ENCODE assay signal across 8 cellular contexts in genomic region chr2:127410871-127411396, GRCh38. TPM values are rescaled to one million over a fixed set of nuclear protein-coding genes. Genes with fewer than 3 reads are reported as not detected.
DNase-seq lines count a peak whose midpoint lies in the region; ATAC-seq and TF ChIP-seq lines count a peak whose summit lies in the region.

No MANE protein-coding gene starts in this region.

- 12% methylated on average over 3 of the region's 3 CpGs for WGBS in liver

- ATAC-seq in GM18867 (IDR thresholded peaks at IDR 0.05; ENCODE audit: unreplicated experiment) = peak; percentile 48
- peak; percentile 37 for ATAC-seq in HG03469 (IDR thresholded peaks at IDR 0.05; ENCODE audit: unreplicated experiment)
- ATAC-seq in activated naive CD8-positive, alpha-beta T cell treated with anti-CD3 and anti-CD28 coated beads, Interleukin-2, amount 10 ng/mL, durations not matched to agents 7 days and 5 days (ENCODE audit: low read depth) = no peak

- peak overlapping the region in 2 of 3 donors; percentile 17 for H3K4me3 ChIP-seq in liver (ENCODE audit: low read depth in 1 of 3, low read length in 3 of 3)
- H3K4me3 ChIP-seq in WERI-Rb-1 (ENCODE audit: low read depth, low read length) = no peak overlapping the region

- POLR2A ChIA-PET in activated naive CD8-positive, alpha-beta T cell treated with anti-CD3 and anti-CD28 coated beads, Interleukin-2, amount 10 ng/mL, durations not matched to agents 7 days and 5 days (lab: Charles Lee) = no interaction called here

- H3K4me1 ChIP-seq in liver (ENCODE audit: control insufficient read depth in 4 of 4, insufficient read depth in 4 of 4, low read length in 3 of 4) = peaks cover 16 to 57% (median 34%) of the 10 kb centered on the region in 4 donors

- peak overlapping the region in 1 of 2 donors; percentile 45 for H3K9ac ChIP-seq in liver (ENCODE audit: low read depth in 1 of 2, low read length in 2 of 2)

- peak; percentile 10 to 12 for TF ChIP-seq RAD21 in liver (IDR thresholded peaks at IDR 0.05)

- peak overlapping the region; percentile 65 for H3K4me3 Mint-ChIP-seq in activated naive CD8-positive, alpha-beta T cell treated with anti-CD3 and anti-CD28 coated beads, Interleukin-2, amount 10 ng/mL, durations not matched to agents 7 days and 5 days

- H3K4me1 Mint-ChIP-seq in activated naive CD8-positive, alpha-beta T cell treated with anti-CD3 and anti-CD28 coated beads, Interleukin-2, amount 10 ng/mL, durations not matched to agents 7 days and 5 days = peaks cover 10% of the 10 kb centered on the region

- H3K27ac ChIP-seq in liver (ENCODE audit: low read depth in 1 of 2, low read length in 2 of 2) (peak overlapping the region; percentile 85), WERI-Rb-1 (no peak overlapping the region)

- TF ChIP-seq CTCF in liver (IDR thresholded peaks at IDR 0.05; ENCODE audit: low read depth, low read length, missing input control) (no peak), WERI-Rb-1 (IDR thresholded peaks at IDR 0.05; ENCODE audit: low read depth, low read length) (no peak)

- no peaks in the 10 kb centered on the region for H3K9me3 ChIP-seq in liver (ENCODE audit: control insufficient read depth in 4 of 4, low read length in 3 of 4)
- peaks cover 5% of the 10 kb centered on the region for H3K9me3 ChIP-seq in WERI-Rb-1 (ENCODE audit: severe bottlenecking)

- peaks cover 2% of the 10 kb centered on the region for H3K36me3 Mint-ChIP-seq in activated naive CD8-positive, alpha-beta T cell treated with anti-CD3 and anti-CD28 coated beads, Interleukin-2, amount 10 ng/mL, durations not matched to agents 7 days and 5 days

- no peaks in the 10 kb centered on the region for H3K36me3 ChIP-seq in liver (ENCODE audit: control insufficient read depth in 4 of 4, insufficient read depth in 3 of 4, low read depth in 1 of 4, low read length in 3 of 4)
- no peaks in the 10 kb centered on the region; the same call in 1 of the 2 replicates for H3K36me3 ChIP-seq in WERI-Rb-1

- H3K27ac Mint-ChIP-seq in activated naive CD8-positive, alpha-beta T cell treated with anti-CD3 and anti-CD28 coated beads, Interleukin-2, amount 10 ng/mL, durations not matched to agents 7 days and 5 days = peak overlapping the region; percentile 90

- peaks cover 3% of the 10 kb centered on the region for H3K9me3 Mint-ChIP-seq in activated naive CD8-positive, alpha-beta T cell treated with anti-CD3 and anti-CD28 coated beads, Interleukin-2, amount 10 ng/mL, durations not matched to agents 7 days and 5 days

- H3K27me3 ChIP-seq in liver (ENCODE audit: control insufficient read depth in 4 of 4, insufficient read depth in 4 of 4, low read length in 3 of 4) (no peaks in the 10 kb centered on the region), WERI-Rb-1 (ENCODE audit: insufficient read depth, low read depth, severe bottlenecking) (no peaks in the 10 kb centered on the region)

- H3K27me3 Mint-ChIP-seq in activated naive CD8-positive, alpha-beta T cell treated with anti-CD3 and anti-CD28 coated beads, Interleukin-2, amount 10 ng/mL, durations not matched to agents 7 days and 5 days = peaks cover 6% of the 10 kb centered on the region

- peak; percentile 76 for DNase-seq in AG20443 (ENCODE audit: low spot score)
- DNase-seq in activated naive CD8-positive, alpha-beta T cell treated with anti-CD3 and anti-CD28 coated beads, Interleukin-2, amount 10 ng/mL, durations not matched to agents 7 days and 5 days = no peak
- DNase-seq in mucosa of gallbladder (ENCODE audit: low spot score) = no peak
- no peak for DNase-seq in WERI-Rb-1
- DNase-seq in NCI-H2227 (lab: John Stamatoyannopoulos, UW; ENCODE audit: unreplicated experiment) = no peak

TF ChIP-seq in liver, 16 proteins besides CTCF, POLR2A, EP300 and RAD21:
- TF ChIP-seq YY1 (IDR thresholded peaks at IDR 0.05) = peak; percentile 59
- TF ChIP-seq, protein P1, sequence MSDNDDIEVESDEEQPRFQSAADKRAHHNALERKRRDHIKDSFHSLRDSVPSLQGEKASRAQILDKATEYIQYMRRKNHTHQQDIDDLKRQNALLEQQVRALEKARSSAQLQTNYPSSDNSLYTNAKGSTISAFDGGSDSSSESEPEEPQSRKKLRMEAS (IDR thresholded peaks at IDR 0.05) = peak; percentile 6
- TF ChIP-seq FOXA1 (IDR thresholded peaks at IDR 0.05) = no peak
- peak in 1 of 2 donors; percentile 19 for TF ChIP-seq JUND (IDR thresholded peaks at IDR 0.05)
- TF ChIP-seq, protein P2, sequence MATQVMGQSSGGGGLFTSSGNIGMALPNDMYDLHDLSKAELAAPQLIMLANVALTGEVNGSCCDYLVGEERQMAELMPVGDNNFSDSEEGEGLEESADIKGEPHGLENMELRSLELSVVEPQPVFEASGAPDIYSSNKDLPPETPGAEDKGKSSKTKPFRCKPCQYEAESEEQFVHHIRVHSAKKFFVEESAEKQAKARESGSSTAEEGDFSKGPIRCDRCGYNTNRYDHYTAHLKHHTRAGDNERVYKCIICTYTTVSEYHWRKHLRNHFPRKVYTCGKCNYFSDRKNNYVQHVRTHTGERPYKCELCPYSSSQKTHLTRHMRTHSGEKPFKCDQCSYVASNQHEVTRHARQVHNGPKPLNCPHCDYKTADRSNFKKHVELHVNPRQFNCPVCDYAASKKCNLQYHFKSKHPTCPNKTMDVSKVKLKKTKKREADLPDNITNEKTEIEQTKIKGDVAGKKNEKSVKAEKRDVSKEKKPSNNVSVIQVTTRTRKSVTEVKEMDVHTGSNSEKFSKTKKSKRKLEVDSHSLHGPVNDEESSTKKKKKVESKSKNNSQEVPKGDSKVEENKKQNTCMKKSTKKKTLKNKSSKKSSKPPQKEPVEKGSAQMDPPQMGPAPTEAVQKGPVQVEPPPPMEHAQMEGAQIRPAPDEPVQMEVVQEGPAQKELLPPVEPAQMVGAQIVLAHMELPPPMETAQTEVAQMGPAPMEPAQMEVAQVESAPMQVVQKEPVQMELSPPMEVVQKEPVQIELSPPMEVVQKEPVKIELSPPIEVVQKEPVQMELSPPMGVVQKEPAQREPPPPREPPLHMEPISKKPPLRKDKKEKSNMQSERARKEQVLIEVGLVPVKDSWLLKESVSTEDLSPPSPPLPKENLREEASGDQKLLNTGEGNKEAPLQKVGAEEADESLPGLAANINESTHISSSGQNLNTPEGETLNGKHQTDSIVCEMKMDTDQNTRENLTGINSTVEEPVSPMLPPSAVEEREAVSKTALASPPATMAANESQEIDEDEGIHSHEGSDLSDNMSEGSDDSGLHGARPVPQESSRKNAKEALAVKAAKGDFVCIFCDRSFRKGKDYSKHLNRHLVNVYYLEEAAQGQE (IDR thresholded peaks at IDR 0.05) = no peak

RNA-seq across cellular contexts. Expression of gene PROC, which starts 7.3 kb away (rescaled TPM):
- not detected for total RNA-seq in activated naive CD8-positive, alpha-beta T cell treated with anti-CD3 and anti-CD28 coated beads, Interleukin-2, amount 10 ng/mL, durations not matched to agents 7 days and 5 days
- total RNA-seq in liver = 100 to 1,000 TPM; 150 to 376 TPM
- polyA plus RNA-seq in liver = 100 to 1,000 TPM; 305 to 407 TPM
- total RNA-seq in mucosa of gallbladder = 3.3 TPM

RNA-seq across cellular contexts. Expression of gene MAP3K2, which starts 23.2 kb away (rescaled TPM):
- 10 to 100 TPM; 65.2 to 69.0 TPM for total RNA-seq in activated naive CD8-positive, alpha-beta T cell treated with anti-CD3 and anti-CD28 coated beads, Interleukin-2, amount 10 ng/mL, durations not matched to agents 7 days and 5 days
- total RNA-seq in liver (10 to 100 TPM; 22.0 to 46.2 TPM), mucosa of gallbladder (71.0 TPM)
- 10 to 100 TPM in 1 of 2 donors, 1 to 10 TPM in 1; 5.9 to 12.1 TPM for polyA plus RNA-seq in liver

Comparison
In these comparisons a context has a peak if more than half of its experiments do, and no peak if none do; other contexts are left out.
1. RNA of gene PROC, which starts 7.3 kb away (total RNA-seq): 150 to 376 TPM in liver; 3.3 TPM in mucosa of gallbladder (single experiment) and not detected in activated naive CD8-positive, alpha-beta T cell treated with anti-CD3 and anti-CD28 coated beads, Interleukin-2, amount 10 ng/mL, durations not matched to agents 7 days and 5 days; every median in the first group is over 10 times any median in the second.